Comparison of ENCODE assay signal across 10 cellular contexts in genomic region chr1:44817771-44818495, GRCh38. TPM values are rescaled to one million over a fixed set of nuclear protein-coding genes. Genes with fewer than 3 reads are reported as not detected.
DNase-seq lines count a peak whose midpoint lies in the region; ATAC-seq and TF ChIP-seq lines count a peak whose summit lies in the region.
"Had no signal": no experiment of that assay in that cellular context is flagged by ENCODE, and none has a peak within 500 bp of the region (broad histone marks: within the 10 kb centered on the region; RNA-seq: fewer than 3 reads in every experiment).

No MANE protein-coding gene starts in this region.

- peaks cover 39% of the 10 kb centered on the region for H3K4me1 Mint-ChIP-seq in activated T-helper 2 cell treated with anti-CD3 and anti-CD28 coated beads, Interferon-gamma antibody, Interleukin-2, Interleukin-4, amounts not matched to agents 10 μg/mL and 5 μg/mL and 100 μg/mL, durations not matched to agents 14 hours and 24 hours and 36 hours (ENCODE audit: low read depth)
- H3K4me1 Mint-ChIP-seq in mesothelial cell of epicardium = peaks cover 24% of the 10 kb centered on the region

- H3K4me1 ChIP-seq in left ventricle myocardium inferior (peaks cover 43% of the 10 kb centered on the region), right atrium auricular region (peaks cover 0 to 27% of the 10 kb centered on the region in 2 donors)

- TF ChIP-seq CTCF in left ventricle myocardium inferior (IDR thresholded peaks at IDR 0.05; ENCODE audit: borderline replicate concordance) = no peak
- no peak for TF ChIP-seq CTCF in right atrium auricular region (IDR thresholded peaks at IDR 0.05)
- no peak for TF ChIP-seq CTCF in mesothelial cell of epicardium (IDR thresholded peaks at IDR 0.05; ENCODE audit: unreplicated experiment)

- H3K9me3 ChIP-seq in left ventricle myocardium inferior (replicated peaks) = no peaks in the 10 kb centered on the region
- H3K9me3 ChIP-seq in right atrium auricular region = no peaks in the 10 kb centered on the region
- H3K9me3 ChIP-seq: thyroid gland had no signal

- DNase-seq in left ventricle myocardium inferior (peak; percentile 3), right atrium auricular region (ENCODE audit: low spot score) (no peak), mesothelial cell of epicardium (ENCODE audit: low spot score in 2 of 2, unreplicated experiment in 2 of 2) (no peak), left lobe of liver (ENCODE audit: low spot score) (no peak), medulla oblongata (ENCODE audit: extremely low spot score) (no peak)
- DNase-seq in activated T-helper 2 cell treated with anti-CD3 and anti-CD28 coated beads, Interferon-gamma antibody, Interleukin-2, Interleukin-4, amounts not matched to agents 10 μg/mL and 5 μg/mL and 100 μg/mL, durations not matched to agents 14 hours and 24 hours and 36 hours (ENCODE audit: low spot score) = no peak
- DNase-seq: NCI-H146 had no signal

- H3K9me3 Mint-ChIP-seq in activated T-helper 2 cell treated with anti-CD3 and anti-CD28 coated beads, Interferon-gamma antibody, Interleukin-2, Interleukin-4, amounts not matched to agents 10 μg/mL and 5 μg/mL and 100 μg/mL, durations not matched to agents 14 hours and 24 hours and 36 hours = no peaks in the 10 kb centered on the region
- peaks cover 8% of the 10 kb centered on the region for H3K9me3 Mint-ChIP-seq in mesothelial cell of epicardium

- no peaks in the 10 kb centered on the region for H3K27me3 Mint-ChIP-seq in activated T-helper 2 cell treated with anti-CD3 and anti-CD28 coated beads, Interferon-gamma antibody, Interleukin-2, Interleukin-4, amounts not matched to agents 10 μg/mL and 5 μg/mL and 100 μg/mL, durations not matched to agents 14 hours and 24 hours and 36 hours (ENCODE audit: low read depth)
- H3K27me3 Mint-ChIP-seq in mesothelial cell of epicardium (ENCODE audit: low read depth) = no peaks in the 10 kb centered on the region

- H3K4me3 ChIP-seq in left ventricle myocardium inferior (no peak overlapping the region), right atrium auricular region (no peak overlapping the region)
- H3K4me3 ChIP-seq: thyroid gland had no signal

- peaks cover 38% of the 10 kb centered on the region for H3K36me3 Mint-ChIP-seq in activated T-helper 2 cell treated with anti-CD3 and anti-CD28 coated beads, Interferon-gamma antibody, Interleukin-2, Interleukin-4, amounts not matched to agents 10 μg/mL and 5 μg/mL and 100 μg/mL, durations not matched to agents 14 hours and 24 hours and 36 hours (ENCODE audit: low read depth)
- H3K36me3 Mint-ChIP-seq in mesothelial cell of epicardium = peaks cover 11% of the 10 kb centered on the region

- peak overlapping the region; percentile 83 for H3K27ac Mint-ChIP-seq in activated T-helper 2 cell treated with anti-CD3 and anti-CD28 coated beads, Interferon-gamma antibody, Interleukin-2, Interleukin-4, amounts not matched to agents 10 μg/mL and 5 μg/mL and 100 μg/mL, durations not matched to agents 14 hours and 24 hours and 36 hours
- peak overlapping the region; percentile 35 for H3K27ac Mint-ChIP-seq in mesothelial cell of epicardium

- ATAC-seq in left lobe of liver (no peak), GM19455 (IDR thresholded peaks at IDR 0.05; ENCODE audit: unreplicated experiment) (no peak), HG03469 (IDR thresholded peaks at IDR 0.05; ENCODE audit: unreplicated experiment) (no peak)

- intact Hi-C loops in left ventricle myocardium inferior (cut with micrococcal nuclease) = no loop called here
- intact Hi-C loops in activated T-helper 2 cell treated with anti-CD3 and anti-CD28 coated beads, Interferon-gamma antibody, Interleukin-2, Interleukin-4, amounts not matched to agents 10 μg/mL and 5 μg/mL and 100 μg/mL, durations not matched to agents 14 hours and 24 hours and 36 hours (cut with micrococcal nuclease) = no loop called here

- peak overlapping the region; percentile 94 for H3K27ac ChIP-seq in left ventricle myocardium inferior (replicated peaks)
- peak overlapping the region in 1 of 2 donors; percentile 92 for H3K27ac ChIP-seq in right atrium auricular region

- no peaks in the 10 kb centered on the region for H3K36me3 ChIP-seq in left ventricle myocardium inferior
- peaks cover 9% of the 10 kb centered on the region for H3K36me3 ChIP-seq in right atrium auricular region
- H3K36me3 ChIP-seq: thyroid gland had no signal

- no peaks in the 10 kb centered on the region for H3K27me3 ChIP-seq in left ventricle myocardium inferior (ENCODE audit: low read depth)
- H3K27me3 ChIP-seq in right atrium auricular region = no peaks in the 10 kb centered on the region
- H3K27me3 ChIP-seq: thyroid gland had no signal

- H3K4me3 Mint-ChIP-seq in activated T-helper 2 cell treated with anti-CD3 and anti-CD28 coated beads, Interferon-gamma antibody, Interleukin-2, Interleukin-4, amounts not matched to agents 10 μg/mL and 5 μg/mL and 100 μg/mL, durations not matched to agents 14 hours and 24 hours and 36 hours (ENCODE audit: low read depth) = peak overlapping the region; percentile 78
- peak overlapping the region; percentile 47 for H3K4me3 Mint-ChIP-seq in mesothelial cell of epicardium

RNA-seq across cellular contexts. Expression of gene BTBD19, which starts 9.6 kb away (rescaled TPM):
- total RNA-seq in left ventricle myocardium inferior (3.5 TPM), right atrium auricular region (1 to 10 TPM; 1.8 to 5.6 TPM), mesothelial cell of epicardium (33.6 to 43.7 TPM (median 38.3 TPM) in 3 replicates), left lobe of liver (7.8 TPM)
- 17.0 and 19.8 TPM in 2 replicates for total RNA-seq in activated T-helper 2 cell treated with anti-CD3 and anti-CD28 coated beads, Interferon-gamma antibody, Interleukin-2, Interleukin-4, amounts not matched to agents 10 μg/mL and 5 μg/mL and 100 μg/mL, durations not matched to agents 14 hours and 24 hours and 36 hours

RNA-seq across cellular contexts. Expression of gene DYNLT4, which starts 10.8 kb away (rescaled TPM):
- 1.9 TPM for total RNA-seq in left ventricle myocardium inferior
- total RNA-seq in right atrium auricular region = 1 to 10 TPM in 1 of 2 donors, not detected in 1; 2.4 TPM
- 0.32 TPM in 1 of 2 replicates, not detected in the other for total RNA-seq in activated T-helper 2 cell treated with anti-CD3 and anti-CD28 coated beads, Interferon-gamma antibody, Interleukin-2, Interleukin-4, amounts not matched to agents 10 μg/mL and 5 μg/mL and 100 μg/mL, durations not matched to agents 14 hours and 24 hours and 36 hours
- 0.31 to 0.72 TPM (median 0.47 TPM) in 3 replicates for total RNA-seq in mesothelial cell of epicardium
- total RNA-seq in left lobe of liver = 0.55 TPM

RNA-seq across cellular contexts. Expression of gene PLK3, which starts 17.8 kb away (rescaled TPM):
- total RNA-seq in left ventricle myocardium inferior (5.4 TPM), right atrium auricular region (10 to 100 TPM in 1 of 2 donors, 1 to 10 TPM in 1; 9.1 to 10.8 TPM), mesothelial cell of epicardium (24.7 to 27.5 TPM (median 27.4 TPM) in 3 replicates), left lobe of liver (2.3 TPM)
- total RNA-seq in activated T-helper 2 cell treated with anti-CD3 and anti-CD28 coated beads, Interferon-gamma antibody, Interleukin-2, Interleukin-4, amounts not matched to agents 10 μg/mL and 5 μg/mL and 100 μg/mL, durations not matched to agents 14 hours and 24 hours and 36 hours = 128 and 135 TPM in 2 replicates

RNA-seq across cellular contexts. Expression of gene PTCH2, which starts 25.1 kb away (rescaled TPM):
- total RNA-seq in left ventricle myocardium inferior (0.25 TPM), right atrium auricular region (under 1 TPM; 0.22 to 0.24 TPM), mesothelial cell of epicardium (1.4 to 1.7 TPM (median 1.4 TPM) in 3 replicates), left lobe of liver (0.45 TPM)
- 0.59 and 0.74 TPM in 2 replicates for total RNA-seq in activated T-helper 2 cell treated with anti-CD3 and anti-CD28 coated beads, Interferon-gamma antibody, Interleukin-2, Interleukin-4, amounts not matched to agents 10 μg/mL and 5 μg/mL and 100 μg/mL, durations not matched to agents 14 hours and 24 hours and 36 hours

RNA-seq across cellular contexts. Expression of gene BEST4, which starts 30.0 kb away (rescaled TPM):
- total RNA-seq in left ventricle myocardium inferior (0.11 TPM), right atrium auricular region (not detected), mesothelial cell of epicardium (1.4 to 1.7 TPM (median 1.4 TPM) in 3 replicates), left lobe of liver (0.10 TPM)
- 0.91 and 1.7 TPM in 2 replicates for total RNA-seq in activated T-helper 2 cell treated with anti-CD3 and anti-CD28 coated beads, Interferon-gamma antibody, Interleukin-2, Interleukin-4, amounts not matched to agents 10 μg/mL and 5 μg/mL and 100 μg/mL, durations not matched to agents 14 hours and 24 hours and 36 hours
